7 cellular contexts compared by ENCODE assay signal in genomic region chr18:22282311-22283235, GRCh38.
DNase-seq lines count a peak whose midpoint lies in the region; ATAC-seq, FAIRE-seq and TF ChIP-seq lines count a peak whose summit lies in the region.

No MANE protein-coding gene starts in this region.

- TF ChIP-seq RAD21 in HCT116 (IDR thresholded peaks at IDR 0.05; ENCODE audit: low read depth): no peak

- H3K4me3 ChIP-seq in HCT116 (replicated peaks in 1 of 2; ENCODE audit: low read depth in 1 of 2, low read length in 2 of 2) (peak overlapping the region in 1 of 2 experiments; percentile 29; a peak in 2 of 4 replicates), small intestine (ENCODE audit: low read depth in 1 of 2, low read length in 2 of 2) (no peak overlapping the region)

- H3K4me1 ChIP-seq in HCT116 (ENCODE audit: control insufficient read depth in 1 of 2, insufficient read depth in 2 of 2, low read length in 2 of 2): peaks cover 9 to 18% of the 10 kb centered on the region in 2 experiments; a peak in 3 of 4 replicates
- peaks cover 0 to 3% of the 10 kb centered on the region in 2 donors for H3K4me1 ChIP-seq in small intestine (ENCODE audit: control insufficient read depth in 2 of 2, insufficient read depth in 1 of 2, low read depth in 1 of 2, low read length in 1 of 2)

- DNase-seq in HCT116 (ENCODE audit: low read depth, low spot score): peak; percentile 63
- peak; percentile 65 for DNase-seq in RKO (ENCODE audit: low spot score)
- DNase-seq in small intestine: peak; percentile 93
- no peak for DNase-seq in occipital lobe (lab: John Stamatoyannopoulos, UW)
- no peak for DNase-seq in DMS79 treated with DMSO at 0.1 percent for 48 hours (lab: John Stamatoyannopoulos, UW)

- peak overlapping the region; percentile 66 for H3K4me2 ChIP-seq in HCT116 (ENCODE audit: low read length)

- no peaks in the 10 kb centered on the region for H3K9me2 ChIP-seq in HCT116 (ENCODE audit: insufficient read depth)

- CTCF ChIA-PET in HCT116 (lab: Charles Lee): interaction anchor here (0.6 kb wide), 1 partner anchor 16 kb away, joined by 3 read pairs; no protein-coding TSS in a partner anchor

- H4K20me1 ChIP-seq in HCT116 (ENCODE audit: insufficient read depth): no peaks in the 10 kb centered on the region

- POLR2A ChIA-PET in HCT116 (lab: Charles Lee): interaction anchor here (0.6 kb wide), 1 partner anchor 282 kb away, joined by 4 read pairs; no protein-coding TSS in a partner anchor

- H3K9me3 ChIP-seq in HCT116 (ENCODE audit: control insufficient read depth in 1 of 2, insufficient read depth in 1 of 2, low read depth in 1 of 2, low read length in 2 of 2) (no peaks in the 10 kb centered on the region), small intestine (ENCODE audit: control insufficient read depth, low read depth) (no peaks in the 10 kb centered on the region)

- peak overlapping the region; percentile 94 for H2AFZ ChIP-seq in HCT116 (ENCODE audit: low read depth, low read length, poor library complexity, severe bottlenecking)

- FAIRE-seq in endometrium (lab: Jason Lieb, UNC) (peak; percentile 8), small intestine (lab: Jason Lieb, UNC) (peak; percentile 82)

- no peaks in the 10 kb centered on the region for H3K36me3 ChIP-seq in HCT116 (ENCODE audit: control insufficient read depth in 1 of 2, insufficient read depth in 2 of 2, low read length in 2 of 2)
- H3K36me3 ChIP-seq in small intestine (ENCODE audit: control insufficient read depth in 2 of 2, insufficient read depth in 2 of 2, low read length in 2 of 2): no peaks in the 10 kb centered on the region

- no peak overlapping the region for H3K9ac ChIP-seq in HCT116 (ENCODE audit: low read length)

- peak; percentile 73 for ATAC-seq in HCT116
- ATAC-seq in HG03045 (IDR thresholded peaks at IDR 0.05; ENCODE audit: unreplicated experiment): no peak

- RAD21 ChIA-PET in HCT116 (lab: Charles Lee; ENCODE audit: low non-redundant PET in 1 of 2, low total read pairs in 2 of 2, uncharacterized antibody in 2 of 2, unreplicated experiment in 2 of 2): interaction anchor here in 1 of 2 experiments (0.6 kb wide), 1 partner anchor 91 kb away, joined by 7 read pairs; no protein-coding TSS in a partner anchor

- H3K79me2 ChIP-seq in HCT116 (ENCODE audit: insufficient read depth, low read length): no peaks in the 10 kb centered on the region

- no TSS peak for BruUV-seq in HCT116 (replicated peaks; lab: Mats Ljungman, UMichigan)

- WGBS in small intestine, 3 donors: 21 to 38% (median 36%) methylated on average over 8 of the region's 8 CpGs

- no peak for TF ChIP-seq CTCF in HCT116 (IDR thresholded peaks at IDR 0.05 in 2 of 3, conservative IDR thresholded peaks at IDR 0.05 in 1 of 3; ENCODE audit: borderline replicate concordance in 1 of 3, insufficient read depth in 1 of 3, low read depth in 2 of 3, low read length in 2 of 3)

- TF ChIP-seq POLR2A in HCT116 (IDR thresholded peaks at IDR 0.05; ENCODE audit: borderline replicate concordance, extremely low read depth, insufficient read depth, insufficient read length): no peak

- H3K27me3 ChIP-seq in HCT116 (ENCODE audit: insufficient read depth, low read length) (no peaks in the 10 kb centered on the region), small intestine (ENCODE audit: control insufficient read depth in 2 of 2, insufficient read depth in 2 of 2, low read length in 2 of 2) (no peaks in the 10 kb centered on the region)

- H3K27ac ChIP-seq in HCT116 (ENCODE audit: low read depth, low read length): no peak overlapping the region; the same call in none of the 2 replicates
- H3K27ac ChIP-seq in small intestine (ENCODE audit: low read depth in 1 of 2, low read length in 1 of 2): peak overlapping the region; percentile 50 to 95

- intact Hi-C loops in HCT116 (cut with micrococcal nuclease): no loop called here

TF ChIP-seq in HCT116, 20 proteins besides CTCF, POLR2A, EP300 and RAD21:
- TF ChIP-seq, protein P1, sequence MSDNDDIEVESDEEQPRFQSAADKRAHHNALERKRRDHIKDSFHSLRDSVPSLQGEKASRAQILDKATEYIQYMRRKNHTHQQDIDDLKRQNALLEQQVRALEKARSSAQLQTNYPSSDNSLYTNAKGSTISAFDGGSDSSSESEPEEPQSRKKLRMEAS (IDR thresholded peaks at IDR 0.05): 0 out of 2 replicates have a peak, but pooled peaks have one; percentile 10
- TF ChIP-seq TCF7L2 (IDR thresholded peaks at IDR 0.05; ENCODE audit: borderline replicate concordance, extremely low read depth, insufficient read depth, insufficient read length) (no peak), JUND (IDR thresholded peaks at IDR 0.05) (peak; percentile 30; the same call in 1 of the 2 replicates), SIN3A (IDR thresholded peaks at IDR 0.05; ENCODE audit: low read depth) (0 out of 2 replicates have a peak, but pooled peaks have one; percentile 15), SP1 (IDR thresholded peaks at IDR 0.05; ENCODE audit: low read depth) (0 out of 2 replicates have a peak, but pooled peaks have one; percentile 10), CEBPB (IDR thresholded peaks at IDR 0.05; ENCODE audit: low read depth) (no peak), FOSL1 (IDR thresholded peaks at IDR 0.05; ENCODE audit: low read depth) (peak; percentile 51; the same call in 1 of the 2 replicates), ELF1 (IDR thresholded peaks at IDR 0.05; ENCODE audit: borderline replicate concordance, low read depth) (no peak)

Comparison
In these comparisons a context has a peak if more than half of its experiments do, and no peak if none do; other contexts are left out.
1. DNase-seq: peak in HCT116 (single experiment), RKO (single experiment) and small intestine (single experiment); none in occipital lobe (single experiment) and DMS79 treated with DMSO at 0.1 percent for 48 hours (single experiment).